ENCODE assay signal across 9 cellular contexts in genomic region chr2:11828933-11829323, GRCh38.
DNase-seq lines count a peak whose midpoint lies in the region; ATAC-seq and TF ChIP-seq lines count a peak whose summit lies in the region.
"Had no signal": no experiment of that assay in that cellular context is flagged by ENCODE, and none has a peak within 500 bp of the region (broad histone marks: within the 10 kb centered on the region; RNA-seq: fewer than 3 reads in every experiment).

No MANE protein-coding gene starts in this region.

- H2AFZ ChIP-seq in parathyroid adenoma, result peak overlapping the region; percentile 87

- H3K27me3 ChIP-seq in parathyroid adenoma (ENCODE audit: control insufficient read depth, insufficient read depth, low read length), result no peaks in the 10 kb centered on the region
- H3K27me3 ChIP-seq: neural progenitor cell had no signal

- no peak overlapping the region for H3K4me2 ChIP-seq in parathyroid adenoma (ENCODE audit: low read length)

- no peak overlapping the region for H3K9ac ChIP-seq in parathyroid adenoma
- H3K9ac ChIP-seq: neural progenitor cell had no signal

- H3K36me3 Mint-ChIP-seq in IgD-negative memory B cell, result no peaks in the 10 kb centered on the region
- H3K36me3 Mint-ChIP-seq in central memory CD8-positive, alpha-beta T cell (ENCODE audit: insufficient read depth), result peaks cover 16% of the 10 kb centered on the region

- no peaks in the 10 kb centered on the region for H3K9me3 ChIP-seq in parathyroid adenoma (ENCODE audit: control insufficient read depth, low read length)

- TF ChIP-seq CTCF in C4-2B (conservative IDR thresholded peaks at IDR 0.05) (no peak), parathyroid adenoma (IDR thresholded peaks at IDR 0.05) (no peak)

- ATAC-seq in central memory CD8-positive, alpha-beta T cell (replicated peaks; ENCODE audit: extremely low read depth, poor library complexity, severe bottlenecking), result no peak
- ATAC-seq in GM19035 (IDR thresholded peaks at IDR 0.05; ENCODE audit: unreplicated experiment) (no peak), HG03025 (IDR thresholded peaks at IDR 0.05; ENCODE audit: low FRiP score, unreplicated experiment) (no peak), HG02938 (IDR thresholded peaks at IDR 0.05; ENCODE audit: unreplicated experiment) (no peak), HG02678 (IDR thresholded peaks at IDR 0.05; ENCODE audit: unreplicated experiment) (no peak)

- no peaks in the 10 kb centered on the region for H3K79me2 ChIP-seq in parathyroid adenoma

- H3K27ac ChIP-seq in C4-2B, result peak overlapping the region; percentile 63
- peak overlapping the region; percentile 90 for H3K27ac ChIP-seq in parathyroid adenoma

- H3K27ac Mint-ChIP-seq in IgD-negative memory B cell, result peak overlapping the region in 1 of 3 donors; percentile 6
- H3K27ac Mint-ChIP-seq in central memory CD8-positive, alpha-beta T cell (ENCODE audit: low read depth), result no peak overlapping the region

- H3K36me3 ChIP-seq in parathyroid adenoma (ENCODE audit: control insufficient read depth, insufficient read depth, low read length), result no peaks in the 10 kb centered on the region
- H3K36me3 ChIP-seq: neural progenitor cell had no signal

- peaks cover 26 to 36% (median 36%) of the 10 kb centered on the region in 3 donors for H3K4me1 Mint-ChIP-seq in IgD-negative memory B cell
- H3K4me1 Mint-ChIP-seq in central memory CD8-positive, alpha-beta T cell, result peaks cover 33% of the 10 kb centered on the region

- H3K4me1 ChIP-seq in parathyroid adenoma, result peaks cover 28% of the 10 kb centered on the region

- H3K4me3 ChIP-seq in parathyroid adenoma (ENCODE audit: low read depth, low read length), result no peak overlapping the region
- H3K4me3 ChIP-seq: neural progenitor cell had no signal

- H3K4me3 Mint-ChIP-seq in IgD-negative memory B cell, result peak overlapping the region in 3 of 4 donors; percentile 25 to 85 (median 55)
- peak overlapping the region; percentile 69 for H3K4me3 Mint-ChIP-seq in central memory CD8-positive, alpha-beta T cell

- H3K9me3 Mint-ChIP-seq in IgD-negative memory B cell, result no peaks in the 10 kb centered on the region
- H3K9me3 Mint-ChIP-seq in central memory CD8-positive, alpha-beta T cell, result no peaks in the 10 kb centered on the region

- no peaks in the 10 kb centered on the region for H3K27me3 Mint-ChIP-seq in IgD-negative memory B cell
- H3K27me3 Mint-ChIP-seq in central memory CD8-positive, alpha-beta T cell, result no peaks in the 10 kb centered on the region

- DNase-seq in central memory CD8-positive, alpha-beta T cell (ENCODE audit: low spot score in 2 of 2), result no peak
